Comparison of ENCODE assay signal across 1 cellular context in genomic region chr5:61790678-61791077, GRCh38.
TF ChIP-seq lines count a peak whose summit lies in the region.

No MANE protein-coding gene starts in this region.

TF ChIP-seq in HepG2, 621 proteins besides CTCF, POLR2A, EP300 and RAD21 (continued from another document and continues in another):
- TF ChIP-seq SNAPC4 (CRISPR knock-in tag; IDR thresholded peaks at IDR 0.05) (no peak), ZNF331 (CRISPR knock-in tag; IDR thresholded peaks at IDR 0.05) (peak; percentile 36; the same call in 1 of the 2 replicates), SNAPC5 (CRISPR knock-in tag; IDR thresholded peaks at IDR 0.05; ENCODE audit: borderline replicate concordance) (no peak), FOXK1 (CRISPR knock-in tag; IDR thresholded peaks at IDR 0.05; ENCODE audit: borderline replicate concordance, low read depth) (peak; percentile 37; the same call in 1 of the 2 replicates), SKI (IDR thresholded peaks at IDR 0.05; ENCODE audit: partially characterized antibody) (peak; percentile 58), KDM2A (CRISPR knock-in tag; IDR thresholded peaks at IDR 0.05; ENCODE audit: borderline replicate concordance, low read depth) (0 out of 2 replicates have a peak, but pooled peaks have one; percentile 38), ELF3 (CRISPR knock-in tag; IDR thresholded peaks at IDR 0.05) (peak; percentile 39; the same call in 1 of the 2 replicates), ZNF782 (CRISPR knock-in tag; IDR thresholded peaks at IDR 0.05; ENCODE audit: borderline replicate concordance) (peak; percentile 38; the same call in 1 of the 2 replicates), ZNF580 (CRISPR knock-in tag; IDR thresholded peaks at IDR 0.05; ENCODE audit: borderline replicate concordance, low read depth) (peak; percentile 53; the same call in 1 of the 2 replicates), JUN (CRISPR knock-in tag; IDR thresholded peaks at IDR 0.05) (peak; percentile 97), HNF4G (IDR thresholded peaks at IDR 0.05; ENCODE audit: borderline replicate concordance, low read depth, low read length) (peak; percentile 60; the same call in 1 of the 2 replicates), HNF4G (CRISPR knock-in tag; IDR thresholded peaks at IDR 0.05; ENCODE audit: borderline replicate concordance, low read depth) (peak; percentile 56; the same call in 1 of the 2 replicates), ZNF609 (CRISPR knock-in tag; IDR thresholded peaks at IDR 0.05; ENCODE audit: borderline replicate concordance) (0 out of 2 replicates have a peak, but pooled peaks have one; percentile 38), MLX (CRISPR knock-in tag; IDR thresholded peaks at IDR 0.05) (0 out of 2 replicates have a peak, but pooled peaks have one; percentile 38), TEAD3 (CRISPR knock-in tag; optimal IDR thresholded peaks at IDR 0.05; ENCODE audit: borderline replicate concordance) (peak; percentile 77), SAP130 (CRISPR knock-in tag; IDR thresholded peaks at IDR 0.05; ENCODE audit: low read depth) (peak; percentile 60), ZNF205 (CRISPR knock-in tag; IDR thresholded peaks at IDR 0.05) (no peak), THAP11 (CRISPR knock-in tag; IDR thresholded peaks at IDR 0.05) (0 out of 2 replicates have a peak, but pooled peaks have one; percentile 15), ZBED4 (CRISPR knock-in tag; IDR thresholded peaks at IDR 0.05; ENCODE audit: borderline replicate concordance) (0 out of 2 replicates have a peak, but pooled peaks have one; percentile 36), MEIS2 (CRISPR knock-in tag; IDR thresholded peaks at IDR 0.05) (peak; percentile 74; the same call in 1 of the 2 replicates), ZNF792 (CRISPR knock-in tag; IDR thresholded peaks at IDR 0.05) (peak; percentile 61; the same call in 1 of the 2 replicates), ZNF160 (CRISPR knock-in tag; IDR thresholded peaks at IDR 0.05) (0 out of 2 replicates have a peak, but pooled peaks have one; percentile 43), CREM (IDR thresholded peaks at IDR 0.05) (no peak), CREM (CRISPR knock-in tag; IDR thresholded peaks at IDR 0.05) (no peak), HNF1B (CRISPR knock-in tag; IDR thresholded peaks at IDR 0.05) (0 out of 2 replicates have a peak, but pooled peaks have one; percentile 41), MED1 (CRISPR knock-in tag; IDR thresholded peaks at IDR 0.05) (peak; percentile 43; the same call in 1 of the 2 replicates), HNF4A (CRISPR knock-in tag; IDR thresholded peaks at IDR 0.05) (peak; percentile 84), SMARCC2 (IDR thresholded peaks at IDR 0.05) (peak; percentile 25; the same call in 1 of the 2 replicates), HMG20A (CRISPR knock-in tag; IDR thresholded peaks at IDR 0.05; ENCODE audit: borderline replicate concordance) (peak; percentile 36; the same call in 1 of the 2 replicates)
